8 cellular contexts compared by ENCODE assay signal in the genomic region with DNA sequence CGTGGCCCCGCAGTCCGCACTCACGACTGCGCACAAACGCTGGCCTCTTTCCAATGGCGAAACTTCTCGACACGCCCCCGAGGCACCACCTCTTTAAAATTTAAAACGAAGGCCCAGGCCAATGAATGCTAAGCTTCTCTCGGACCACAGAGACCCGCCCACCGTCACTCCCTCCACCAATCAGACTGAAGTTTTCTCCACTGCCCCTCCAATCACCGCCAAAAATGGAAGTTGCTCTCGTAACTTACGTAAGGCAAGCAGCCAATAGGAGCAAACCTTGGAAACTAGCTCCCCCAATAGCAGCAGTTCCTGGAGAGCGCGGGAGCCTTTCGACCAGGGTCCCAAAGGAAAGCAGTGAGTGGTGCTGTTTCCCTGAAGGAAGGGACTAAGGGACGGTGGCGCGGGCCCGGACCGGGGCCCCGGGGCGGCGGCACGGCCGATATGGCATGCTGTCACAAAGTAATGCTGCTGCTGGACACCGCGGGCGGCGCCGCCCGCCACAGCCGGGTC. TPM values are rescaled to one million over a fixed set of nuclear protein-coding genes. Genes with fewer than 3 reads are reported as not detected.
DNase-seq lines count a peak whose midpoint lies in the region; ATAC-seq and TF ChIP-seq lines count a peak whose summit lies in the region.

TSS of gene TICRR (plus strand) at position 324 of the 510 bp plus-strand sequence. CDS start at position 442, 118 bp downstream.

- no peaks in the 10 kb centered on the region for H4K20me1 ChIP-seq in osteoblast (ENCODE audit: insufficient read depth, low read length)

- under 1% methylated on average over 37 of the region's 37 CpGs for WGBS in thymus

- H3K36me3 ChIP-seq in osteoblast (ENCODE audit: insufficient read depth, low read length), result no peaks in the 10 kb centered on the region
- no peaks in the 10 kb centered on the region for H3K36me3 ChIP-seq in thymus (ENCODE audit: control insufficient read depth, insufficient read depth)

- TF ChIP-seq CTCF in GM10266 (IDR thresholded peaks at IDR 0.05; ENCODE audit: control insufficient read depth, insufficient read depth, low read depth, missing control alignments), result no peak
- TF ChIP-seq CTCF in glutamatergic neuron (IDR thresholded peaks at IDR 0.05; ENCODE audit: partially characterized antibody, unreplicated experiment), result no peak
- no peak for TF ChIP-seq CTCF in osteoblast (IDR thresholded peaks at IDR 0.05; ENCODE audit: extremely low read depth, low read depth, low read length)

- peaks cover 2% of the 10 kb centered on the region for H3K27me3 Mint-ChIP-seq in glutamatergic neuron (ENCODE audit: unreplicated experiment)

- H3K4me3 ChIP-seq in osteoblast (ENCODE audit: insufficient read depth, low read length) (peak within 1 kb of the TSS; percentile 96), thymus (ENCODE audit: low read length) (peak within 1 kb of the TSS; percentile 75)

- peaks cover 17% of the 10 kb centered on the region for H3K27me3 ChIP-seq in osteoblast (ENCODE audit: insufficient read depth, low read length)
- H3K27me3 ChIP-seq in thymus (ENCODE audit: control insufficient read depth, insufficient read depth), result no peaks in the 10 kb centered on the region

- H3K9me3 Mint-ChIP-seq in glutamatergic neuron (ENCODE audit: unreplicated experiment), result peaks cover 8% of the 10 kb centered on the region

- peak within 1 kb of the TSS; percentile 96 for H3K4me2 ChIP-seq in osteoblast (ENCODE audit: insufficient read depth, low read length)

- H2AFZ ChIP-seq in osteoblast (ENCODE audit: low read length), result peak within 1 kb of the TSS; percentile 100

- peaks cover 28% of the 10 kb centered on the region for H3K4me1 ChIP-seq in osteoblast (ENCODE audit: insufficient read depth, low read length)
- peaks cover 7% of the 10 kb centered on the region for H3K4me1 ChIP-seq in thymus (ENCODE audit: control insufficient read depth, insufficient read depth, low read length)

- peak; percentile 95 for ATAC-seq in HG02623 (IDR thresholded peaks at IDR 0.05; ENCODE audit: unreplicated experiment)
- peak; percentile 94 for ATAC-seq in SK-N-SH treated with all-trans-retinoic acid at 6 μM for 48 hours

- no peak within 1 kb of the TSS for H3K27ac Mint-ChIP-seq in glutamatergic neuron (ENCODE audit: unreplicated experiment)

- H3K4me1 Mint-ChIP-seq in glutamatergic neuron (ENCODE audit: low read depth, unreplicated experiment), result no peaks in the 10 kb centered on the region

- H3K4me3 Mint-ChIP-seq in glutamatergic neuron (ENCODE audit: unreplicated experiment), result peak within 1 kb of the TSS; percentile 87

- DNase-seq in GM10266 (ENCODE audit: extremely low spot score), result peak; percentile 96
- peak; percentile 98 for DNase-seq in NCI-H1092 treated with DMSO at 0.1 percent for 48 hours (lab: John Stamatoyannopoulos, UW)
- DNase-seq in activated naive CD4-positive, alpha-beta T cell treated with anti-CD3 and anti-CD28 coated beads, Interleukin-2, amount 50 U/mL, for 16 hours, result peak; percentile 93
- DNase-seq in glutamatergic neuron, result peak; percentile 93
- peak; percentile 99 for DNase-seq in osteoblast (ENCODE audit: insufficient read length, low spot score, missing footprints)

- peak within 1 kb of the TSS; percentile 35 for H3K27ac ChIP-seq in osteoblast (ENCODE audit: low read depth, low read length)
- no peak within 1 kb of the TSS for H3K27ac ChIP-seq in thymus (ENCODE audit: low read depth)

- no peaks in the 10 kb centered on the region for H3K36me3 Mint-ChIP-seq in glutamatergic neuron (ENCODE audit: unreplicated experiment)

- peaks cover 44% of the 10 kb centered on the region for H3K79me2 ChIP-seq in osteoblast (ENCODE audit: insufficient read depth, low read length)

- H3K9me3 ChIP-seq in osteoblast (ENCODE audit: low read depth, low read length) (no peaks in the 10 kb centered on the region), thymus (ENCODE audit: control insufficient read depth) (no peaks in the 10 kb centered on the region)

TF ChIP-seq in SK-N-SH treated with all-trans-retinoic acid at 6 μM for 48 hours, 23 proteins besides CTCF, POLR2A, EP300 and RAD21 (continues in another document):
- TF ChIP-seq PPARA (CRISPR knock-in tag; IDR thresholded peaks at IDR 0.05; ENCODE audit: borderline replicate concordance) (no peak), ZNF70 (CRISPR knock-in tag; IDR thresholded peaks at IDR 0.05) (no peak), CSRNP3 (CRISPR knock-in tag; IDR thresholded peaks at IDR 0.05) (no peak), ZFP30 (CRISPR knock-in tag; IDR thresholded peaks at IDR 0.05) (no peak), SNAI2 (CRISPR knock-in tag; IDR thresholded peaks at IDR 0.05) (no peak), ISL1 (CRISPR knock-in tag; IDR thresholded peaks at IDR 0.05) (no peak), BACH2 (CRISPR knock-in tag; IDR thresholded peaks at IDR 0.05; ENCODE audit: borderline replicate concordance) (no peak), ZC3H10 (CRISPR knock-in tag; IDR thresholded peaks at IDR 0.05) (no peak), ZNF565 (CRISPR knock-in tag; conservative IDR thresholded peaks at IDR 0.05; ENCODE audit: low read depth) (no peak), ARNTL (CRISPR knock-in tag; IDR thresholded peaks at IDR 0.05; ENCODE audit: borderline replicate concordance, low read depth) (no peak), RARB (CRISPR knock-in tag; IDR thresholded peaks at IDR 0.05) (no peak), TCF4 (CRISPR knock-in tag; IDR thresholded peaks at IDR 0.05; ENCODE audit: borderline replicate concordance) (no peak), OSR1 (CRISPR knock-in tag; IDR thresholded peaks at IDR 0.05) (no peak), CREB5 (CRISPR knock-in tag; IDR thresholded peaks at IDR 0.05; ENCODE audit: low read depth) (no peak), CSDC2 (CRISPR knock-in tag; IDR thresholded peaks at IDR 0.05) (no peak), ESRRG (CRISPR knock-in tag; IDR thresholded peaks at IDR 0.05) (no peak)
- TF ChIP-seq, protein P1, sequence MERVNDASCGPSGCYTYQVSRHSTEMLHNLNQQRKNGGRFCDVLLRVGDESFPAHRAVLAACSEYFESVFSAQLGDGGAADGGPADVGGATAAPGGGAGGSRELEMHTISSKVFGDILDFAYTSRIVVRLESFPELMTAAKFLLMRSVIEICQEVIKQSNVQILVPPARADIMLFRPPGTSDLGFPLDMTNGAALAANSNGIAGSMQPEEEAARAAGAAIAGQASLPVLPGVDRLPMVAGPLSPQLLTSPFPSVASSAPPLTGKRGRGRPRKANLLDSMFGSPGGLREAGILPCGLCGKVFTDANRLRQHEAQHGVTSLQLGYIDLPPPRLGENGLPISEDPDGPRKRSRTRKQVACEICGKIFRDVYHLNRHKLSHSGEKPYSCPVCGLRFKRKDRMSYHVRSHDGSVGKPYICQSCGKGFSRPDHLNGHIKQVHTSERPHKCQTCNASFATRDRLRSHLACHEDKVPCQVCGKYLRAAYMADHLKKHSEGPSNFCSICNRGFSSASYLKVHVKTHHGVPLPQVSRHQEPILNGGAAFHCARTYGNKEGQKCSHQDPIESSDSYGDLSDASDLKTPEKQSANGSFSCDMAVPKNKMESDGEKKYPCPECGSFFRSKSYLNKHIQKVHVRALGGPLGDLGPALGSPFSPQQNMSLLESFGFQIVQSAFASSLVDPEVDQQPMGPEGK (CRISPR knock-in tag; IDR thresholded peaks at IDR 0.05; ENCODE audit: borderline replicate concordance), result no peak

RNA-seq across cellular contexts. Expression of gene TICRR, which starts in this region (rescaled TPM):
- total RNA-seq in glutamatergic neuron (ENCODE audit: unreplicated experiment) (2.7 TPM), osteoblast (0.72 and 0.88 TPM in 2 replicates)
- polyA plus RNA-seq in thymus, result 0.32 TPM

Comparison
In these comparisons a context has a peak if more than half of its experiments do, and no peak if none do; other contexts are left out.
1. Peak in DNase-seq, H3K4me3 ChIP-seq, H3K27ac ChIP-seq and H3K4me2 ChIP-seq in osteoblast; RNA of the gene not detected or under 1 TPM.